1 cellular context compared by ENCODE assay signal in the genomic region with DNA sequence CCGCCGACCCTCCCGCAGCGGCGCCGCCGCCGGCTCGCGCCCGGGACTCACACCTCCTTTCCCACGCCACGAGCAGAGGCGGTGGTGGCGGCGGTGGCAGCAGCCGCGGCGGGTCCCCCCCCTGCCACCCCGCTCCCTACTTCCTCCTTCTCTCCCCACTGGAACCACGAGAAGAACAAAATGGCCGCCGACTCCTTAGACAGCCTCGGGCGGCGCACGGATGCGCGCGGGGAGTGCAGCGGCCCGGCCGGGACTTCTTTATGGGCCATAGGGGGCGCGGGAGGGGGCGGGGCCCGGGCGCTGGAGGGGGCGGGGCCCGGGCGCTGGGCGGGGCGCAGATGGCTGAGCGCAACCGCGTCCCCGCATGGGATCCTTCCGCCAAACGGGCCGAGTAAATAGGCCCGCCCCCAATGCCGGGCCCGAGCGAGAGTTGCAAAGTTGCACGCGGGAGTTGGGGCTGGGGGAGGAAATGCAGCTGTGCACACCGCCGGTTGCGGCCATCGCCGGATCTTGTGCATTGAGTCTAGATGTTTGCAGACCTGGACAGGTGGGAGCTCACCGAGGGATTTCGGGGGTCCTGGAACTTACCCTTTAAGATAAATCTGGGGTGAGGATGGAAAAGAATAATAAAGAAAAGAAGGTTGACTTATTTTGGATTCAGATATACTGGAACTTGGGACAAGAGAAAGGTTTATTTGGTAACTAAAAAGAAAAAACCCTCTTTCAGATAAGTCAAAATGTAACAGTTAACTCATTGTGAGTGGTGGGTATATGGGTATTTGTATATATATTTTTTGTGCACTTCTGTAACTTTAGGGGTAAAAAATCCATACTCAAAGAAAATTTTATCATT.
TF ChIP-seq lines count a peak whose summit lies in the region.

TSS of gene PPP1CC (minus strand) at position 174 of the 853 bp plus-strand sequence. CDS start 184 bp downstream, outside the sequence.

TF ChIP-seq in K562, 482 proteins besides CTCF, POLR2A, EP300 and RAD21 (continued from another document and continues in another):
- TF ChIP-seq ZNF165 (CRISPR knock-in tag; IDR thresholded peaks at IDR 0.05; ENCODE audit: borderline replicate concordance): no peak
- no peak for TF ChIP-seq SMARCA4 (IDR thresholded peaks at IDR 0.05)
- no peak for TF ChIP-seq SIX5 (IDR thresholded peaks at IDR 0.05; ENCODE audit: borderline replicate concordance in 1 of 2, insufficient read depth in 1 of 2, low read depth in 1 of 2, low read length in 2 of 2)
- TF ChIP-seq ZNF584 (CRISPR knock-in tag; IDR thresholded peaks at IDR 0.05; ENCODE audit: low read depth): no peak
- TF ChIP-seq KLF1 (tag; IDR thresholded peaks at IDR 0.05): no peak
- TF ChIP-seq ZNF57 (CRISPR knock-in tag; IDR thresholded peaks at IDR 0.05): no peak
- TF ChIP-seq, protein P1, sequence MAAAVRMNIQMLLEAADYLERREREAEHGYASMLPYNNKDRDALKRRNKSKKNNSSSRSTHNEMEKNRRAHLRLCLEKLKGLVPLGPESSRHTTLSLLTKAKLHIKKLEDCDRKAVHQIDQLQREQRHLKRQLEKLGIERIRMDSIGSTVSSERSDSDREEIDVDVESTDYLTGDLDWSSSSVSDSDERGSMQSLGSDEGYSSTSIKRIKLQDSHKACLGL (CRISPR knock-in tag; IDR thresholded peaks at IDR 0.05; ENCODE audit: borderline replicate concordance, poor library complexity, severe bottlenecking): no peak
- no peak for TF ChIP-seq CSDE1 (IDR thresholded peaks at IDR 0.05)
- TF ChIP-seq FOXJ3 (CRISPR knock-in tag; IDR thresholded peaks at IDR 0.05): no peak
- no peak for TF ChIP-seq RBM17 (IDR thresholded peaks at IDR 0.05; ENCODE audit: borderline replicate concordance, low read depth, low read length)
- TF ChIP-seq MYBL2 (IDR thresholded peaks at IDR 0.05; ENCODE audit: low read depth): no peak
- no peak for TF ChIP-seq MYBL2 (CRISPR knock-in tag; IDR thresholded peaks at IDR 0.05; ENCODE audit: borderline replicate concordance)
- TF ChIP-seq HDAC6 (IDR thresholded peaks at IDR 0.05; ENCODE audit: low read depth, low read length): no peak
- no peak for TF ChIP-seq MTF1 (CRISPR knock-in tag; IDR thresholded peaks at IDR 0.05; ENCODE audit: borderline replicate concordance)
- TF ChIP-seq PREB (CRISPR knock-in tag; IDR thresholded peaks at IDR 0.05): no peak
- TF ChIP-seq ZSCAN32 (CRISPR knock-in tag; IDR thresholded peaks at IDR 0.05): no peak
- no peak for TF ChIP-seq PHB (CRISPR knock-in tag; IDR thresholded peaks at IDR 0.05)
- TF ChIP-seq ELF2 (CRISPR knock-in tag; IDR thresholded peaks at IDR 0.05): peak; percentile 59
- TF ChIP-seq ATF4 (CRISPR knock-in tag; IDR thresholded peaks at IDR 0.05): no peak
- no peak for TF ChIP-seq RFX1 (IDR thresholded peaks at IDR 0.05)
- peak; percentile 76 for TF ChIP-seq CCNT2 (IDR thresholded peaks at IDR 0.05; ENCODE audit: borderline replicate concordance, extremely low read depth, insufficient read length, low read depth, low read length)
- TF ChIP-seq SMC3 (conservative IDR thresholded peaks at IDR 0.05; ENCODE audit: insufficient read depth, low read depth, low read length): no peak
- TF ChIP-seq, protein P2, sequence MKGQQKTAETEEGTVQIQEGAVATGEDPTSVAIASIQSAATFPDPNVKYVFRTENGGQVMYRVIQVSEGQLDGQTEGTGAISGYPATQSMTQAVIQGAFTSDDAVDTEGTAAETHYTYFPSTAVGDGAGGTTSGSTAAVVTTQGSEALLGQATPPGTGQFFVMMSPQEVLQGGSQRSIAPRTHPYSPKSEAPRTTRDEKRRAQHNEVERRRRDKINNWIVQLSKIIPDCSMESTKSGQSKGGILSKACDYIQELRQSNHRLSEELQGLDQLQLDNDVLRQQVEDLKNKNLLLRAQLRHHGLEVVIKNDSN (CRISPR knock-in tag; IDR thresholded peaks at IDR 0.05): no peak
- TF ChIP-seq RBM25 (IDR thresholded peaks at IDR 0.05; ENCODE audit: low read depth, low read length, severe bottlenecking): no peak
- no peak for TF ChIP-seq MECOM (CRISPR knock-in tag; IDR thresholded peaks at IDR 0.05)
- TF ChIP-seq ZHX1 (conservative IDR thresholded peaks at IDR 0.05; ENCODE audit: low read length): no peak
- TF ChIP-seq RBBP5 (IDR thresholded peaks at IDR 0.05; ENCODE audit: borderline replicate concordance, insufficient read depth, low read length, poor library complexity, severe bottlenecking): peak; percentile 69
- no peak for TF ChIP-seq NR1H2 (CRISPR knock-in tag; IDR thresholded peaks at IDR 0.05)
- TF ChIP-seq MTA1 (IDR thresholded peaks at IDR 0.05; ENCODE audit: borderline replicate concordance): no peak
- no peak for TF ChIP-seq HLTF (IDR thresholded peaks at IDR 0.05)
- no peak for TF ChIP-seq FOS (IDR thresholded peaks at IDR 0.05; ENCODE audit: extremely low read depth, insufficient read length)
- TF ChIP-seq MBD2 (IDR thresholded peaks at IDR 0.05; ENCODE audit: borderline replicate concordance, low read depth): peak; percentile 45; the same call in 1 of the 2 replicates
- TF ChIP-seq ARID4B (CRISPR knock-in tag; IDR thresholded peaks at IDR 0.05): peak; percentile 72
- TF ChIP-seq MCM3 (IDR thresholded peaks at IDR 0.05): no peak
- TF ChIP-seq SPI1 (IDR thresholded peaks at IDR 0.05; ENCODE audit: borderline replicate concordance, low read depth, low read length): peak; percentile 56; the same call in 1 of the 2 replicates
- no peak for TF ChIP-seq HOMEZ (CRISPR knock-in tag; IDR thresholded peaks at IDR 0.05)
- no peak for TF ChIP-seq KDM1A (IDR thresholded peaks at IDR 0.05)
- no peak for TF ChIP-seq E2F6 (IDR thresholded peaks at IDR 0.05; ENCODE audit: borderline replicate concordance in 1 of 2, extremely low read depth in 1 of 2, insufficient read depth in 1 of 2, insufficient read length in 1 of 2, low read depth in 1 of 2, low read length in 1 of 2, poor library complexity in 1 of 2, severe bottlenecking in 1 of 2)
- no peak for TF ChIP-seq ZFPM2 (CRISPR knock-in tag; IDR thresholded peaks at IDR 0.05)
- TF ChIP-seq, protein P3, sequence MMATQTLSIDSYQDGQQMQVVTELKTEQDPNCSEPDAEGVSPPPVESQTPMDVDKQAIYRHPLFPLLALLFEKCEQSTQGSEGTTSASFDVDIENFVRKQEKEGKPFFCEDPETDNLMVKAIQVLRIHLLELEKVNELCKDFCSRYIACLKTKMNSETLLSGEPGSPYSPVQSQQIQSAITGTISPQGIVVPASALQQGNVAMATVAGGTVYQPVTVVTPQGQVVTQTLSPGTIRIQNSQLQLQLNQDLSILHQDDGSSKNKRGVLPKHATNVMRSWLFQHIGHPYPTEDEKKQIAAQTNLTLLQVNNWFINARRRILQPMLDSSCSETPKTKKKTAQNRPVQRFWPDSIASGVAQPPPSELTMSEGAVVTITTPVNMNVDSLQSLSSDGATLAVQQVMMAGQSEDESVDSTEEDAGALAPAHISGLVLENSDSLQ (IDR thresholded peaks at IDR 0.05): no peak
- TF ChIP-seq NELFE (IDR thresholded peaks at IDR 0.05; ENCODE audit: insufficient read depth, insufficient read length): no peak
- no peak for TF ChIP-seq MLX (CRISPR knock-in tag; conservative IDR thresholded peaks at IDR 0.05)
- TF ChIP-seq RFX7 (CRISPR knock-in tag; IDR thresholded peaks at IDR 0.05): no peak
- no peak for TF ChIP-seq TAF15 (IDR thresholded peaks at IDR 0.05; ENCODE audit: low read depth, low read length)
- no peak for TF ChIP-seq RHOXF2B (CRISPR knock-in tag; conservative IDR thresholded peaks at IDR 0.05)
- TF ChIP-seq CTBP1 (IDR thresholded peaks at IDR 0.05; ENCODE audit: borderline replicate concordance): peak; percentile 36; the same call in 1 of the 2 replicates
- TF ChIP-seq RBM22 (IDR thresholded peaks at IDR 0.05; ENCODE audit: low read depth, low read length, poor library complexity, severe bottlenecking): peak; percentile 58
